Comparison of ENCODE assay signal across 28 cellular contexts in the genomic region with DNA sequence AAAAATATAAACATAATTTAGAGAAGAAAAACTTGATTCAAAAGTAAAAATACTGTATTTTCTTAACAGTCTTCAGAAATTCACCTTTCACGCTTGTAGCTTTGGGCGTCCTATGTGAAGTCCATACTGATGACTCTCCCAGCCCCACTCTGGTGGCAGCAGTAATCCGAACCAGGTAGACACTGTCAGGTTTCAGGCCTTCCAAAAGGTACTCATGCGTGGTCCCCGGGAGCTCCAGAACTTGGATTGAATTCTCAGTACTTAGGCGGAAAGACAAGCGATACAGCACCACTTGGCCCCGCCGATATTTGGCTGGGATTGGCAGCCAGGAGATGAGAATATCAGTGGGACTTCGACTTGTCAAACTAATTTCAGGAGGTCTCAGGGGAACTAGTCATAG.
"Had no signal": no experiment of that assay in that cellular context is flagged by ENCODE, and none has a peak within 500 bp of the region (broad histone marks: within the 10 kb centered on the region; RNA-seq: fewer than 3 reads in every experiment).

No MANE protein-coding gene starts in this region.

- H3K27me3 Mint-ChIP-seq: dendritic cell treated with granulocyte-macrophage colony-stimulating factor and Interleukin-4, amounts not matched to agents 40 ng/mL and 50 ng/mL, for 4 days had no signal

- H3K9me3 Mint-ChIP-seq: central memory CD8-positive, alpha-beta T cell; dendritic cell treated with granulocyte-macrophage colony-stimulating factor and Interleukin-4, amounts not matched to agents 40 ng/mL and 50 ng/mL, for 4 days; immature natural killer cell; mesothelial cell of epicardium; naive B cell; natural killer cell treated with Interleukin-12 subunit alpha and Interleukin-12 subunit beta and Interleukin-15 and Interleukin-18, amount 100 ng/mL, for 72 hours; stimulated activated naive CD8-positive, alpha-beta T cell treated with anti-CD3 and anti-CD28 coated beads, Interleukin-15, amount 100 ng/mL, for 72 hours had no signal

- ATAC-seq: foreskin keratinocyte; heart right ventricle; left lobe of liver; mucosa of descending colon; natural killer cell treated with Interleukin-12 subunit alpha and Interleukin-12 subunit beta and Interleukin-15 and Interleukin-18, amount 100 ng/mL, for 72 hours; pancreas; right lobe of liver; stimulated activated naive CD8-positive, alpha-beta T cell treated with anti-CD3 and anti-CD28 coated beads, Interleukin-15, amount 100 ng/mL, for 72 hours had no signal

- DNase-seq: colonic mucosa; effector CD8-positive, alpha-beta T cell; foreskin keratinocyte; glutamatergic neuron; heart right ventricle; hippocampal formation; immature natural killer cell; islet precursor cell; kidney glomerular epithelial cell; mesenchymal stem cell; mucosa of descending colon; naive B cell; pancreas; right lobe of liver; small intestine; stimulated activated CD4-positive, alpha-beta T cell treated with anti-CD3 and anti-CD28 coated beads, Interleukin-15, amount 100 ng/mL, for 24 hours; stimulated activated CD4-positive, alpha-beta T cell treated with anti-CD3 and anti-CD28 coated beads, Interleukin-4, amount 100 ng/mL, for 1 hour; stimulated activated CD8-positive, alpha-beta memory T cell treated with anti-CD3 and anti-CD28 coated beads, Interleukin-4, amount 100 ng/mL, for 48 hours; stimulated activated naive CD4-positive, alpha-beta T cell; stimulated activated naive CD8-positive, alpha-beta T cell treated with anti-CD3 and anti-CD28 coated beads, Interleukin-15, amount 100 ng/mL, for 72 hours had no signal

- H3K27ac ChIP-seq: colonic mucosa, esophagus muscularis mucosa, foreskin keratinocyte, heart right ventricle, neutrophil, pancreas, right lobe of liver, suprapubic skin had no signal

- H3K9me3 ChIP-seq: colonic mucosa, esophagus muscularis mucosa, heart right ventricle, mucosa of descending colon, neutrophil, pancreas, right lobe of liver, suprapubic skin had no signal

- H3K4me3 ChIP-seq: colonic mucosa, esophagus muscularis mucosa, heart right ventricle, mucosa of descending colon, pancreas, right lobe of liver, suprapubic skin had no signal

- H3K4me3 Mint-ChIP-seq: central memory CD8-positive, alpha-beta T cell; dendritic cell treated with granulocyte-macrophage colony-stimulating factor and Interleukin-4, amounts not matched to agents 40 ng/mL and 50 ng/mL, for 4 days; immature natural killer cell; mesothelial cell of epicardium; naive B cell; natural killer cell treated with Interleukin-12 subunit alpha and Interleukin-12 subunit beta and Interleukin-15 and Interleukin-18, amount 100 ng/mL, for 72 hours; stimulated activated naive CD8-positive, alpha-beta T cell treated with anti-CD3 and anti-CD28 coated beads, Interleukin-15, amount 100 ng/mL, for 72 hours had no signal

- H3K36me3 Mint-ChIP-seq: immature natural killer cell; mesothelial cell of epicardium; naive B cell; natural killer cell treated with Interleukin-12 subunit alpha and Interleukin-12 subunit beta and Interleukin-15 and Interleukin-18, amount 100 ng/mL, for 72 hours had no signal

- H3K4me1 ChIP-seq: colonic mucosa, foreskin keratinocyte, heart right ventricle, pancreas, right lobe of liver, suprapubic skin had no signal

- H3K4me1 Mint-ChIP-seq: central memory CD8-positive, alpha-beta T cell; immature natural killer cell; naive B cell; stimulated activated naive CD8-positive, alpha-beta T cell treated with anti-CD3 and anti-CD28 coated beads, Interleukin-15, amount 100 ng/mL, for 72 hours had no signal

- H3K36me3 ChIP-seq: colonic mucosa, esophagus muscularis mucosa, neutrophil, pancreas, right lobe of liver, suprapubic skin had no signal

- H3K27me3 ChIP-seq: colonic mucosa, esophagus muscularis mucosa, foreskin keratinocyte, heart right ventricle, neutrophil, pancreas, right lobe of liver, suprapubic skin had no signal

- H3K27ac Mint-ChIP-seq: dendritic cell treated with granulocyte-macrophage colony-stimulating factor and Interleukin-4, amounts not matched to agents 40 ng/mL and 50 ng/mL, for 4 days; immature natural killer cell; mesothelial cell of epicardium; naive B cell; natural killer cell treated with Interleukin-12 subunit alpha and Interleukin-12 subunit beta and Interleukin-15 and Interleukin-18, amount 100 ng/mL, for 72 hours; stimulated activated naive CD8-positive, alpha-beta T cell treated with anti-CD3 and anti-CD28 coated beads, Interleukin-15, amount 100 ng/mL, for 72 hours had no signal
